Comparison of ENCODE assay signal across 1 cellular context in the genomic region with DNA sequence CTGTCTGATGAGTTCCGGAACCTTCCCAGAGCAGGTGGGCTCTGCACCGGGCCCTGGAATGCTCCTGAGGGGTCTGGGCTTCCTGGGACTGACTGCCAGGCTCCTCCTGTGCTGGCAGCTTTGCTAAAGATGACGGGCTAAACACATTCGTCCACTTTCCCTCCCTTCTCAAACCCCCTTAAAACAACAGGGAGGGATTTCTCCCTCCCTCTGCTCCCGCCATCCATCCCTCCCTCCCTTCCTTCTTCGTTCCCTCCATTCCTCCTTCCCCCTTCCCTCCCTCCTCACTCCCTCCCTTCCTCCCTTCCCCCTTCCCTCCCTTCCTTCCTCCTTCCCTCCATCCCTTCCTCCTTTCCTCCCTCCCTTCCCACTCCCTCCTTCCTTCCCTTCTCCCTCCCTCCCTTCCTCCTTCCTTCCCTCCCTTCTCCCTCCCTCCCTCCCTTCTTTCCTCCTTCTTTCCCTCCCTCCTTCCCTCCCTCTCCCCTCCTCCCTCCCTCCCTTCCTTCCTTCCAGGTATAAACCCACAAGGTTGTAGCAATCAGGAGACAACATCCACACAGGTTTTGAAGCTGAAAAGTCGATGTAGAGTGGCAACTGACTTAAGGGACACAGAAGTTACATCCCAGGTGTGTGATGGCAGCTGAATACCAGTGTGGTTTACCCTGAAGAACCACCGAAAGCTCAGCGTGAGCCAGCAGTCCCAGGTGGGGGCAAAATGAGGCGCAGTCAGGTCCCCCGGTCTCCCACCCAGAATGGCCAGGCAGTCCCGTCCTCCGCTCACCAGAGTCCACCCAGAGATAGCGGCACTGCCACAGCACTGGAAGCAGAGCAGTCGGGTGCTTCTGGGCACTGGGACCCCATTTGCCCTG.
TF ChIP-seq lines count a peak whose summit lies in the region.

No MANE protein-coding gene starts in this region.

TF ChIP-seq in GM23338, 12 proteins besides CTCF, POLR2A, EP300 and RAD21 (continued from another document):
- TF ChIP-seq CREB1 (CRISPR knock-in tag; IDR thresholded peaks at IDR 0.05; ENCODE audit: low read depth) (no peak), ZNF114 (CRISPR knock-in tag; IDR thresholded peaks at IDR 0.05) (no peak), ZNF331 (CRISPR knock-in tag; IDR thresholded peaks at IDR 0.05; ENCODE audit: low read depth) (no peak)
